Comparison of ENCODE assay signal across 7 cellular contexts in genomic region chr20:14879020-14879697, GRCh38.
A peak's percentile ranks its signal among the peaks of the same experiment; 100 is the strongest.
DNase-seq lines count a peak whose midpoint lies in the region; ATAC-seq lines count a peak whose summit lies in the region.

No MANE protein-coding gene starts in this region.

- in situ Hi-C loops in HAP-1 (cut with MboI; ENCODE audit: low sequenced_read_pairs), result no loop called here

- H3K4me1 ChIP-seq in HAP-1, result no peaks in the 10 kb centered on the region

- H3K4me3 ChIP-seq in HAP-1, result no peak overlapping the region

- no peaks in the 10 kb centered on the region for H3K27me3 ChIP-seq in HAP-1 (ENCODE audit: low read depth)

- DNase-seq in amniotic stem cell (lab: John Stamatoyannopoulos, UW), result peak; percentile 42
- peak; percentile 92 for DNase-seq in renal cortical epithelial cell (ENCODE audit: low read depth)
- no peak for DNase-seq in HAP-1 (ENCODE audit: low spot score in 2 of 2)
- DNase-seq in germinal center (ENCODE audit: low spot score), result no peak
- DNase-seq in CD1c-positive myeloid dendritic cell (ENCODE audit: extremely low spot score), result no peak

- H3K36me3 ChIP-seq in HAP-1 (replicated peaks), result no peaks in the 10 kb centered on the region

- no peaks in the 10 kb centered on the region for H3K9me3 ChIP-seq in HAP-1

- ATAC-seq in GM19023 (IDR thresholded peaks at IDR 0.05; ENCODE audit: unreplicated experiment), result peak; percentile 74
- ATAC-seq in HG03196 (IDR thresholded peaks at IDR 0.05; ENCODE audit: unreplicated experiment), result peak; percentile 67

Comparison
In these comparisons a context has a peak if more than half of its experiments do, and no peak if none do; other contexts are left out.
1. DNase-seq: peak in amniotic stem cell (single experiment) and renal cortical epithelial cell (single experiment); none in HAP-1 (0 of 2), germinal center (single experiment) and CD1c-positive myeloid dendritic cell (single experiment).